ENCODE assay signal across 10 cellular contexts in the genomic region with DNA sequence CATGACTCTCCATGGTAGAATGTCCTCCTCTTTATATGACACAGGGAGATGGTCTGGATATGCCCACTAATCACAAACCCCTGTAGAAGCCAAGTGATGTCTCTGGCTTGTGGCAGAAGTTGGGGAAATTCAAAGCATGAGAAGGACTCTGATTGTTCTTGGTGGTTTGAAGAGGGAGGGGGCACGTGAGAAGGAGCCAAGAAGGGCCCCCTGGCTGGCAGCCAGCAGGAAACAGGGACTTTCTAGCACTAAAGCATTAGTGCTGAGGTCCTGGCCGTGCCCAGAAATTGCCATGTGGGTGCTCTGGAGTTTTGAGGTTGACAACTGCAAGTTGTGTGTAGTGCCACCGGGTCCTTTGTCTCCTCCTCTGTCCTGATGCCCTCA.
A peak's percentile ranks its signal among the peaks of the same experiment; 100 is the strongest.
DNase-seq lines count a peak whose midpoint lies in the region; ATAC-seq and TF ChIP-seq lines count a peak whose summit lies in the region.
"Had no signal": no experiment of that assay in that cellular context is flagged by ENCODE, and none has a peak within 500 bp of the region (broad histone marks: within the 10 kb centered on the region; RNA-seq: fewer than 3 reads in every experiment).

No MANE protein-coding gene starts in this region.

- H2AK5ac ChIP-seq in H9 (ENCODE audit: insufficient read length, low read length): no peak overlapping the region

- H3K4me3 ChIP-seq in DND-41 (ENCODE audit: low read depth in 1 of 2, low read length in 2 of 2) (no peak overlapping the region), neural progenitor cell (no peak overlapping the region), HAP-1 (no peak overlapping the region)
- H3K4me3 ChIP-seq: body of pancreas had no signal

- H3K27ac Mint-ChIP-seq in activated naive CD8-positive, alpha-beta T cell treated with anti-CD3 and anti-CD28 coated beads, Interleukin-2, amount 50 U/mL, for 24 hours: no peak overlapping the region
- H3K27ac Mint-ChIP-seq in neural progenitor cell (peak overlapping the region; percentile 26), H9 (peak overlapping the region in 1 of 3 experiments; percentile 74; a peak in 3 of 7 replicates)

- H3K27me3 ChIP-seq in DND-41 (ENCODE audit: insufficient read depth, low read length, poor library complexity) (no peaks in the 10 kb centered on the region), neural progenitor cell (no peaks in the 10 kb centered on the region), HAP-1 (ENCODE audit: low read depth) (no peaks in the 10 kb centered on the region), H9 (ENCODE audit: insufficient read depth, low read length) (no peaks in the 10 kb centered on the region)
- H3K27me3 ChIP-seq: body of pancreas had no signal

- H3K79me1 ChIP-seq in H9 (ENCODE audit: insufficient read depth, low read depth, low read length, poor library complexity, severe bottlenecking): no peaks in the 10 kb centered on the region

- no peak overlapping the region for H3K56ac ChIP-seq in H9 (ENCODE audit: insufficient read length, low read depth, low read length)

- no peak overlapping the region for H3K18ac ChIP-seq in H9 (ENCODE audit: insufficient read length, low read depth, low read length)

- H4K5ac ChIP-seq in H9 (ENCODE audit: insufficient read length, low read depth, low read length): no peak overlapping the region

- no peak overlapping the region for H2BK20ac ChIP-seq in H9 (ENCODE audit: low read depth, low read length, poor library complexity, severe bottlenecking)

- ATAC-seq in DND-41 (ENCODE audit: insufficient read depth, low read depth) (no peak), left cardiac atrium (no peak)
- ATAC-seq in activated naive CD8-positive, alpha-beta T cell treated with anti-CD3 and anti-CD28 coated beads, Interleukin-2, amount 50 U/mL, for 24 hours: no peak
- ATAC-seq: body of pancreas had no signal

- no peaks in the 10 kb centered on the region for H3K23me2 ChIP-seq in H9 (ENCODE audit: insufficient read length, low read depth, low read length, poor library complexity, severe bottlenecking)

- H2BK12ac ChIP-seq in H9 (ENCODE audit: insufficient read length, low read depth, low read length): no peak overlapping the region

- H3K79me2 ChIP-seq in DND-41 (ENCODE audit: insufficient read depth, low read length) (no peaks in the 10 kb centered on the region), neural progenitor cell (ENCODE audit: low read depth) (no peaks in the 10 kb centered on the region), H9 (ENCODE audit: insufficient read depth, low read length) (no peaks in the 10 kb centered on the region)

- no peak overlapping the region for H3K14ac ChIP-seq in H9 (ENCODE audit: insufficient read depth, low read length)

- H3K4me2 ChIP-seq in DND-41 (ENCODE audit: insufficient read depth, low read length): no peak overlapping the region
- no peak overlapping the region for H3K4me2 ChIP-seq in neural progenitor cell
- H3K4me2 ChIP-seq in H9 (ENCODE audit: insufficient read depth, insufficient read length, low read length): no peak overlapping the region

- H4K20me1 ChIP-seq in DND-41 (ENCODE audit: insufficient read depth, low read length) (no peaks in the 10 kb centered on the region), neural progenitor cell (ENCODE audit: low read depth) (no peaks in the 10 kb centered on the region), H9 (ENCODE audit: control insufficient read depth, insufficient read depth, insufficient read length) (no peaks in the 10 kb centered on the region)

- no peaks in the 10 kb centered on the region for H3K9me3 Mint-ChIP-seq in activated naive CD8-positive, alpha-beta T cell treated with anti-CD3 and anti-CD28 coated beads, Interleukin-2, amount 50 U/mL, for 24 hours
- peaks cover 2% of the 10 kb centered on the region for H3K9me3 Mint-ChIP-seq in neural progenitor cell
- H3K9me3 Mint-ChIP-seq in H9: no peaks in the 10 kb centered on the region

- H3F3A ChIP-seq in neural progenitor cell (ENCODE audit: low read depth): no peaks in the 10 kb centered on the region

- peaks cover 68% of the 10 kb centered on the region for H3K4me1 Mint-ChIP-seq in activated naive CD8-positive, alpha-beta T cell treated with anti-CD3 and anti-CD28 coated beads, Interleukin-2, amount 50 U/mL, for 24 hours
- H3K4me1 Mint-ChIP-seq in neural progenitor cell (peaks cover 46% of the 10 kb centered on the region), H9 (peaks cover 24 to 29% of the 10 kb centered on the region in 2 experiments)

- H2BK15ac ChIP-seq in H9 (ENCODE audit: low read depth, low read length): no peak overlapping the region

- H3K27ac ChIP-seq in DND-41 (ENCODE audit: low read length) (no peak overlapping the region), neural progenitor cell (no peak overlapping the region), H9 (ENCODE audit: insufficient read length, low read depth, low read length) (no peak overlapping the region)
- H3K27ac ChIP-seq: body of pancreas had no signal

- no CpG with 5 or more reads among the region's 3 CpGs for whole genome bisulfite sequencing in H9 (ENCODE audit: extremely low coverage, insufficient read length, low lambda C conversion rate)

- no peak overlapping the region for H3K4ac ChIP-seq in H9 (ENCODE audit: low read depth, low read length)

- H3K23ac ChIP-seq in H9 (ENCODE audit: insufficient read length, low read depth, low read length): no peak overlapping the region

- no peak overlapping the region for H4K8ac ChIP-seq in H9 (replicated peaks; ENCODE audit: insufficient read length, low read depth, low read length)

- no peaks in the 10 kb centered on the region for H3K36me3 ChIP-seq in DND-41 (ENCODE audit: insufficient read depth, low read length)
- no peaks in the 10 kb centered on the region for H3K36me3 ChIP-seq in neural progenitor cell
- no peaks in the 10 kb centered on the region for H3K36me3 ChIP-seq in HAP-1 (replicated peaks)

- H3K9me3 ChIP-seq in DND-41 (ENCODE audit: insufficient read depth, low read length, severe bottlenecking): no peaks in the 10 kb centered on the region
- H3K9me3 ChIP-seq in neural progenitor cell (ENCODE audit: low read depth): no peaks in the 10 kb centered on the region
- H3K9me3 ChIP-seq in HAP-1: no peaks in the 10 kb centered on the region
- H3K9me3 ChIP-seq in H9 (ENCODE audit: control insufficient read depth, low read depth, low read length): no peaks in the 10 kb centered on the region
- H3K9me3 ChIP-seq: body of pancreas had no signal

- H2AFZ ChIP-seq in DND-41 (ENCODE audit: low read depth, low read length): no peak overlapping the region
- no peak overlapping the region for H2AFZ ChIP-seq in neural progenitor cell (replicated peaks)
- no peak overlapping the region for H2AFZ ChIP-seq in H9 (ENCODE audit: low read length)

- intact Hi-C loops in left cardiac atrium (cut with DNase I): no loop called here

- no peak overlapping the region for H3K9ac ChIP-seq in DND-41 (ENCODE audit: low read depth, low read length)
- H3K9ac ChIP-seq in neural progenitor cell: no peak overlapping the region
- H3K9ac ChIP-seq in H9 (ENCODE audit: extremely low read depth, insufficient read length, low read length): no peak overlapping the region

- H2BK120ac ChIP-seq in H9 (ENCODE audit: low read depth, low read length, poor library complexity, severe bottlenecking): no peak overlapping the region

- no peak overlapping the region for H4K91ac ChIP-seq in H9 (ENCODE audit: insufficient read length, low read depth, low read length)

- H3K27me3 Mint-ChIP-seq in activated naive CD8-positive, alpha-beta T cell treated with anti-CD3 and anti-CD28 coated beads, Interleukin-2, amount 50 U/mL, for 24 hours: no peaks in the 10 kb centered on the region
- peaks cover 3% of the 10 kb centered on the region for H3K27me3 Mint-ChIP-seq in neural progenitor cell (ENCODE audit: insufficient read depth, low read depth)
- no peaks in the 10 kb centered on the region for H3K27me3 Mint-ChIP-seq in H9 (ENCODE audit: low read depth)

- no peak for TF ChIP-seq CTCF in DND-41 (IDR thresholded peaks at IDR 0.05; ENCODE audit: borderline replicate concordance, extremely low read depth, low read length, poor library complexity, severe bottlenecking)
- no peak for TF ChIP-seq CTCF in neural progenitor cell (IDR thresholded peaks at IDR 0.05)
- no peak for TF ChIP-seq CTCF in H9 (conservative IDR thresholded peaks at IDR 0.05)

- no peaks in the 10 kb centered on the region for H3K36me3 Mint-ChIP-seq in activated naive CD8-positive, alpha-beta T cell treated with anti-CD3 and anti-CD28 coated beads, Interleukin-2, amount 50 U/mL, for 24 hours (ENCODE audit: low read depth)
- peaks cover 22% of the 10 kb centered on the region for H3K36me3 Mint-ChIP-seq in neural progenitor cell
- peaks cover 12 to 24% (median 12%) of the 10 kb centered on the region in 3 experiments; a peak in 5 of 7 replicates for H3K36me3 Mint-ChIP-seq in H9 (ENCODE audit: insufficient read depth in 1 of 3, low read depth in 3 of 3)

- H3T11ph ChIP-seq in H9 (ENCODE audit: low read length): no peak overlapping the region

- peak; percentile 5 for DNase-seq in DND-41
- DNase-seq in RPMI8226: peak; percentile 83
- peak; percentile 29 for DNase-seq in activated naive CD8-positive, alpha-beta T cell treated with anti-CD3 and anti-CD28 coated beads, Interleukin-2, amount 50 U/mL, for 24 hours
- no peak for DNase-seq in neural progenitor cell (ENCODE audit: low spot score)
- DNase-seq in HAP-1 (ENCODE audit: low spot score in 2 of 2): no peak
- no peak for DNase-seq in HuH-7 (ENCODE audit: low spot score)
- DNase-seq in left cardiac atrium: no peak
- DNase-seq in H9: no peak
- DNase-seq: DMS153 had no signal

- in situ Hi-C loops in HAP-1 (cut with MboI; ENCODE audit: low sequenced_read_pairs): no loop called here

- no peak overlapping the region for H3K4me3 Mint-ChIP-seq in activated naive CD8-positive, alpha-beta T cell treated with anti-CD3 and anti-CD28 coated beads, Interleukin-2, amount 50 U/mL, for 24 hours
- H3K4me3 Mint-ChIP-seq in neural progenitor cell: no peak overlapping the region
- no peak overlapping the region for H3K4me3 Mint-ChIP-seq in H9

- H2BK5ac ChIP-seq in H9 (ENCODE audit: insufficient read length, low read length): no peak overlapping the region

- H3K4me1 ChIP-seq in DND-41 (ENCODE audit: insufficient read depth, low read length) (no peaks in the 10 kb centered on the region), neural progenitor cell (peaks cover 7% of the 10 kb centered on the region), HAP-1 (peaks cover 17% of the 10 kb centered on the region), H9 (ENCODE audit: insufficient read depth, low read length) (peaks cover 6% of the 10 kb centered on the region; the same call in 1 of the 2 replicates)
- H3K4me1 ChIP-seq: body of pancreas had no signal

Comparison
In these comparisons a context has a peak if more than half of its experiments do, and no peak if none do; other contexts are left out.
1. DNase-seq: peak in DND-41 (single experiment), RPMI8226 (single experiment) and activated naive CD8-positive, alpha-beta T cell treated with anti-CD3 and anti-CD28 coated beads, Interleukin-2, amount 50 U/mL, for 24 hours (single experiment); none in neural progenitor cell (single experiment), HAP-1 (0 of 2), HuH-7 (single experiment), left cardiac atrium (single experiment) and H9 (single experiment).